ENCODE assay signal across 2 cellular contexts in the genomic region with DNA sequence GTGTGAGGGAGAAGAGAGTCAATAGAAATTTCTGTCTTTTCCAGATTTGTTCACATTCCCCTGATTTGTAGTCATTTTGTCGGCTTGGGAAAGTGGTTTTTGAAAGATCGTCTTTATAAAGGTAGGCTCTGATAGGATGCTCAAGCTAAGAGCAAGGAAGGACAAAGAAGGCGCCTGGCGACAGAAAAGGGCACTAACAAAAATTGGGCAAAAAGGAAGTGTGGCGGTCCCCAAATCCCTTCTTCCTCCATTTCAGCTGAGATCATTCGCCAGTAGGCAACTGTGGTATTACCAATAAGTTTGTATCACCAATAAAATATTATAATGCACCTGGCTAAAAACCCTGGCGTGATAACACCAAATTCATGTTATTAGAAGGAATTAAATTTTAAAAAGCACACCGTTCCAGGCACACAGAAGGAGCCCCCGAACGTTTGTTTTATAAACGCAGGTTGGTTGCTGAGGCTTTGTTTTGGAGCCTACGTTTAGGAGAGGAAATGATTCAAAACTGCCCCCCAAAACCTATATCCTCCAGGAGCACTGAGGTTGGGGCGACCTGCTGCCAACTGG.
TF ChIP-seq lines count a peak whose summit lies in the region.

No MANE protein-coding gene starts in this region.

TF ChIP-seq in SK-N-SH, 30 proteins besides CTCF, POLR2A, EP300 and RAD21 (continued from another document):
- TF ChIP-seq, protein P1, sequence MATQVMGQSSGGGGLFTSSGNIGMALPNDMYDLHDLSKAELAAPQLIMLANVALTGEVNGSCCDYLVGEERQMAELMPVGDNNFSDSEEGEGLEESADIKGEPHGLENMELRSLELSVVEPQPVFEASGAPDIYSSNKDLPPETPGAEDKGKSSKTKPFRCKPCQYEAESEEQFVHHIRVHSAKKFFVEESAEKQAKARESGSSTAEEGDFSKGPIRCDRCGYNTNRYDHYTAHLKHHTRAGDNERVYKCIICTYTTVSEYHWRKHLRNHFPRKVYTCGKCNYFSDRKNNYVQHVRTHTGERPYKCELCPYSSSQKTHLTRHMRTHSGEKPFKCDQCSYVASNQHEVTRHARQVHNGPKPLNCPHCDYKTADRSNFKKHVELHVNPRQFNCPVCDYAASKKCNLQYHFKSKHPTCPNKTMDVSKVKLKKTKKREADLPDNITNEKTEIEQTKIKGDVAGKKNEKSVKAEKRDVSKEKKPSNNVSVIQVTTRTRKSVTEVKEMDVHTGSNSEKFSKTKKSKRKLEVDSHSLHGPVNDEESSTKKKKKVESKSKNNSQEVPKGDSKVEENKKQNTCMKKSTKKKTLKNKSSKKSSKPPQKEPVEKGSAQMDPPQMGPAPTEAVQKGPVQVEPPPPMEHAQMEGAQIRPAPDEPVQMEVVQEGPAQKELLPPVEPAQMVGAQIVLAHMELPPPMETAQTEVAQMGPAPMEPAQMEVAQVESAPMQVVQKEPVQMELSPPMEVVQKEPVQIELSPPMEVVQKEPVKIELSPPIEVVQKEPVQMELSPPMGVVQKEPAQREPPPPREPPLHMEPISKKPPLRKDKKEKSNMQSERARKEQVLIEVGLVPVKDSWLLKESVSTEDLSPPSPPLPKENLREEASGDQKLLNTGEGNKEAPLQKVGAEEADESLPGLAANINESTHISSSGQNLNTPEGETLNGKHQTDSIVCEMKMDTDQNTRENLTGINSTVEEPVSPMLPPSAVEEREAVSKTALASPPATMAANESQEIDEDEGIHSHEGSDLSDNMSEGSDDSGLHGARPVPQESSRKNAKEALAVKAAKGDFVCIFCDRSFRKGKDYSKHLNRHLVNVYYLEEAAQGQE (IDR thresholded peaks at IDR 0.05; ENCODE audit: low read depth, low read length) = no peak
- TF ChIP-seq NFIC (IDR thresholded peaks at IDR 0.05; ENCODE audit: borderline replicate concordance) = no peak
- no peak for TF ChIP-seq NRF1 (IDR thresholded peaks at IDR 0.05; ENCODE audit: low read depth, low read length)
- TF ChIP-seq TEAD4 (IDR thresholded peaks at IDR 0.05; ENCODE audit: borderline replicate concordance, insufficient read depth) = no peak
- TF ChIP-seq GABPA (IDR thresholded peaks at IDR 0.05; ENCODE audit: low read depth) = no peak
- TF ChIP-seq, protein P2, sequence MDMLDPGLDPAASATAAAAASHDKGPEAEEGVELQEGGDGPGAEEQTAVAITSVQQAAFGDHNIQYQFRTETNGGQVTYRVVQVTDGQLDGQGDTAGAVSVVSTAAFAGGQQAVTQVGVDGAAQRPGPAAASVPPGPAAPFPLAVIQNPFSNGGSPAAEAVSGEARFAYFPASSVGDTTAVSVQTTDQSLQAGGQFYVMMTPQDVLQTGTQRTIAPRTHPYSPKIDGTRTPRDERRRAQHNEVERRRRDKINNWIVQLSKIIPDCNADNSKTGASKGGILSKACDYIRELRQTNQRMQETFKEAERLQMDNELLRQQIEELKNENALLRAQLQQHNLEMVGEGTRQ (IDR thresholded peaks at IDR 0.05; ENCODE audit: borderline replicate concordance, low read depth, low read length) = no peak
- no peak for TF ChIP-seq CHD2 (IDR thresholded peaks at IDR 0.05; ENCODE audit: low read length, partially characterized antibody)
- no peak for TF ChIP-seq TAF1 (IDR thresholded peaks at IDR 0.05; ENCODE audit: borderline replicate concordance, low read depth, low read length)
- no peak for TF ChIP-seq ELF1 (IDR thresholded peaks at IDR 0.05)
- no peak for TF ChIP-seq EZH2phosphoT487 (IDR thresholded peaks at IDR 0.05; ENCODE audit: borderline replicate concordance, low read depth)
- TF ChIP-seq, protein P3, sequence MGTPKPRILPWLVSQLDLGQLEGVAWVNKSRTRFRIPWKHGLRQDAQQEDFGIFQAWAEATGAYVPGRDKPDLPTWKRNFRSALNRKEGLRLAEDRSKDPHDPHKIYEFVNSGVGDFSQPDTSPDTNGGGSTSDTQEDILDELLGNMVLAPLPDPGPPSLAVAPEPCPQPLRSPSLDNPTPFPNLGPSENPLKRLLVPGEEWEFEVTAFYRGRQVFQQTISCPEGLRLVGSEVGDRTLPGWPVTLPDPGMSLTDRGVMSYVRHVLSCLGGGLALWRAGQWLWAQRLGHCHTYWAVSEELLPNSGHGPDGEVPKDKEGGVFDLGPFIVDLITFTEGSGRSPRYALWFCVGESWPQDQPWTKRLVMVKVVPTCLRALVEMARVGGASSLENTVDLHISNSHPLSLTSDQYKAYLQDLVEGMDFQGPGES (IDR thresholded peaks at IDR 0.05; ENCODE audit: low read depth, low read length) = no peak
- TF ChIP-seq, protein P4, sequence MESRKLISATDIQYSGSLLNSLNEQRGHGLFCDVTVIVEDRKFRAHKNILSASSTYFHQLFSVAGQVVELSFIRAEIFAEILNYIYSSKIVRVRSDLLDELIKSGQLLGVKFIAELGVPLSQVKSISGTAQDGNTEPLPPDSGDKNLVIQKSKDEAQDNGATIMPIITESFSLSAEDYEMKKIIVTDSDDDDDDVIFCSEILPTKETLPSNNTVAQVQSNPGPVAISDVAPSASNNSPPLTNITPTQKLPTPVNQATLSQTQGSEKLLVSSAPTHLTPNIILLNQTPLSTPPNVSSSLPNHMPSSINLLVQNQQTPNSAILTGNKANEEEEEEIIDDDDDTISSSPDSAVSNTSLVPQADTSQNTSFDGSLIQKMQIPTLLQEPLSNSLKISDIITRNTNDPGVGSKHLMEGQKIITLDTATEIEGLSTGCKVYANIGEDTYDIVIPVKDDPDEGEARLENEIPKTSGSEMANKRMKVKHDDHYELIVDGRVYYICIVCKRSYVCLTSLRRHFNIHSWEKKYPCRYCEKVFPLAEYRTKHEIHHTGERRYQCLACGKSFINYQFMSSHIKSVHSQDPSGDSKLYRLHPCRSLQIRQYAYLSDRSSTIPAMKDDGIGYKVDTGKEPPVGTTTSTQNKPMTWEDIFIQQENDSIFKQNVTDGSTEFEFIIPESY (IDR thresholded peaks at IDR 0.05; ENCODE audit: borderline replicate concordance, low read depth) = no peak
- no peak for TF ChIP-seq SMC3 (IDR thresholded peaks at IDR 0.05; ENCODE audit: low read depth, low read length)
- no peak for TF ChIP-seq FOXJ3 (CRISPR knock-in tag; IDR thresholded peaks at IDR 0.05)
- TF ChIP-seq RCOR1 (IDR thresholded peaks at IDR 0.05; ENCODE audit: low read length) = no peak
- TF ChIP-seq, protein P5, sequence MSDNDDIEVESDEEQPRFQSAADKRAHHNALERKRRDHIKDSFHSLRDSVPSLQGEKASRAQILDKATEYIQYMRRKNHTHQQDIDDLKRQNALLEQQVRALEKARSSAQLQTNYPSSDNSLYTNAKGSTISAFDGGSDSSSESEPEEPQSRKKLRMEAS (IDR thresholded peaks at IDR 0.05; ENCODE audit: low read depth) = no peak
- TF ChIP-seq FOXM1 (IDR thresholded peaks at IDR 0.05; ENCODE audit: low read depth) = no peak
- TF ChIP-seq MXI1 (IDR thresholded peaks at IDR 0.05; ENCODE audit: low read depth, low read length) = no peak
TF ChIP-seq in SK-N-SH: peak in this region for 0.

TF ChIP-seq in SK-N-SH treated with all-trans-retinoic acid at 6 μM for 48 hours, 23 proteins besides CTCF, POLR2A, EP300 and RAD21 (continued from another document):
- TF ChIP-seq, protein P6, sequence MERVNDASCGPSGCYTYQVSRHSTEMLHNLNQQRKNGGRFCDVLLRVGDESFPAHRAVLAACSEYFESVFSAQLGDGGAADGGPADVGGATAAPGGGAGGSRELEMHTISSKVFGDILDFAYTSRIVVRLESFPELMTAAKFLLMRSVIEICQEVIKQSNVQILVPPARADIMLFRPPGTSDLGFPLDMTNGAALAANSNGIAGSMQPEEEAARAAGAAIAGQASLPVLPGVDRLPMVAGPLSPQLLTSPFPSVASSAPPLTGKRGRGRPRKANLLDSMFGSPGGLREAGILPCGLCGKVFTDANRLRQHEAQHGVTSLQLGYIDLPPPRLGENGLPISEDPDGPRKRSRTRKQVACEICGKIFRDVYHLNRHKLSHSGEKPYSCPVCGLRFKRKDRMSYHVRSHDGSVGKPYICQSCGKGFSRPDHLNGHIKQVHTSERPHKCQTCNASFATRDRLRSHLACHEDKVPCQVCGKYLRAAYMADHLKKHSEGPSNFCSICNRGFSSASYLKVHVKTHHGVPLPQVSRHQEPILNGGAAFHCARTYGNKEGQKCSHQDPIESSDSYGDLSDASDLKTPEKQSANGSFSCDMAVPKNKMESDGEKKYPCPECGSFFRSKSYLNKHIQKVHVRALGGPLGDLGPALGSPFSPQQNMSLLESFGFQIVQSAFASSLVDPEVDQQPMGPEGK (CRISPR knock-in tag; IDR thresholded peaks at IDR 0.05; ENCODE audit: borderline replicate concordance) = no peak
